20 cellular contexts compared by ENCODE assay signal in genomic region chr18:404061-404460, GRCh38.
"Had no signal": no experiment of that assay in that cellular context is flagged by ENCODE, and none has a peak within 500 bp of the region (broad histone marks: within the 10 kb centered on the region; RNA-seq: fewer than 3 reads in every experiment).

No MANE protein-coding gene starts in this region.

- H3K4me1 ChIP-seq: colonic mucosa, sigmoid colon had no signal

- H3K27me3 ChIP-seq: colonic mucosa, ovary, right atrium auricular region, sigmoid colon, testis, tibial nerve had no signal

- H3K9me3 ChIP-seq: colonic mucosa, right atrium auricular region, sigmoid colon, testis had no signal

- ATAC-seq: heart right ventricle; natural killer cell; stimulated activated naive B cell treated with anti-CD40 and anti-IgM and Interleukin-4, amounts not matched to agents 10 μg/mL and 1 μg/mL and 100 μg/mL, for 72 hours; stimulated activated naive CD8-positive, alpha-beta T cell treated with anti-CD3 and anti-CD28 coated beads, Interleukin-15, amount 100 ng/mL, for 72 hours had no signal

- H3K27ac ChIP-seq: colonic mucosa, ovary, right atrium auricular region, sigmoid colon, skin epidermis, testis, tibial nerve had no signal

- H3K36me3 ChIP-seq: colonic mucosa, heart right ventricle, ovary, right atrium auricular region, sigmoid colon, tibial nerve had no signal

- H3K4me3 ChIP-seq: colonic mucosa, heart right ventricle, ovary, right atrium auricular region, sigmoid colon, skin epidermis, testis, tibial nerve had no signal

- DNase-seq: colonic mucosa; dermis blood vessel endothelial cell; endodermal cell; erythroblast; foreskin melanocyte; heart right ventricle; hypothalamus; kidney glomerular epithelial cell; natural killer cell; nucleus accumbens; ovary; sigmoid colon; stimulated activated CD4-positive, alpha-beta T cell treated with anti-CD3 and anti-CD28 coated beads, Interleukin-2, amount 100 ng/mL, for 24 hours; stimulated activated CD4-positive, alpha-beta T cell treated with anti-CD3 and anti-CD28 coated beads, Interleukin-4, amount 100 ng/mL, for 4 hours; stimulated activated naive B cell treated with anti-CD40 and anti-IgM and Interleukin-4, amounts not matched to agents 10 μg/mL and 1 μg/mL and 100 μg/mL, for 72 hours; stimulated activated naive CD8-positive, alpha-beta T cell treated with anti-CD3 and anti-CD28 coated beads, Interleukin-15, amount 100 ng/mL, for 72 hours; testis had no signal
